1 cellular context compared by ENCODE assay signal in the genomic region with DNA sequence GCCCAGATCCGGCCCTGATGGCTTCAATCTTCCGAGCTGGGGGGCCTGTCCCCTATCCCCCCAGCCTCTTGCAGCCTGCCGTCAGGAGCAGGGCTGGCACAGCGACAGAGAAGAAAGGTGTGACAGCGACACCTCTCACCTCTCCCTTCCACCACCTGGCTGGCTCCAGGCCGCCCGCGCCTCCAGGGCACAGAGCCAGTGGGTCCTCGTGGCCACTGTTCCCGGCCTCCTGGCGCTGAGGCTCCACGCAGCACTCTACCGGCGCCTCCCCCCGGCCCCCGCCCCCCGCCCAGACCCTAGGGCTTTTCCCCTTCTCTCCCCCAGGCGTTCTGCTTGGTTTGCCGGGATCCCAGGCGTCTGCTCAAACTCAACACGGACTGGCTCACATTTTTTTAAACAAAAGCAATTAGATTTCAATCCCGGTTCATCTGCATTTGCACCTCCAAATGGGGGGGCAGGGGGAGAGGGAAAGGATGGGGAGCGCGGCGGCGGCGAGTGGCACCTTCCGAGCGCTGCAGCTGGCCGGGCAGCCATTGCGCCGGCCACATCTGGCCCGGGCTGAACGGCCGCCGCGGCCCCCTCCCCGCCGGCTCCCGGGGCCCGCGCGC.
TF ChIP-seq lines count a peak whose summit lies in the region.

No MANE protein-coding gene starts in this region.

TF ChIP-seq in GM12878, 131 proteins besides CTCF, POLR2A, EP300 and RAD21:
- TF ChIP-seq, protein P1, sequence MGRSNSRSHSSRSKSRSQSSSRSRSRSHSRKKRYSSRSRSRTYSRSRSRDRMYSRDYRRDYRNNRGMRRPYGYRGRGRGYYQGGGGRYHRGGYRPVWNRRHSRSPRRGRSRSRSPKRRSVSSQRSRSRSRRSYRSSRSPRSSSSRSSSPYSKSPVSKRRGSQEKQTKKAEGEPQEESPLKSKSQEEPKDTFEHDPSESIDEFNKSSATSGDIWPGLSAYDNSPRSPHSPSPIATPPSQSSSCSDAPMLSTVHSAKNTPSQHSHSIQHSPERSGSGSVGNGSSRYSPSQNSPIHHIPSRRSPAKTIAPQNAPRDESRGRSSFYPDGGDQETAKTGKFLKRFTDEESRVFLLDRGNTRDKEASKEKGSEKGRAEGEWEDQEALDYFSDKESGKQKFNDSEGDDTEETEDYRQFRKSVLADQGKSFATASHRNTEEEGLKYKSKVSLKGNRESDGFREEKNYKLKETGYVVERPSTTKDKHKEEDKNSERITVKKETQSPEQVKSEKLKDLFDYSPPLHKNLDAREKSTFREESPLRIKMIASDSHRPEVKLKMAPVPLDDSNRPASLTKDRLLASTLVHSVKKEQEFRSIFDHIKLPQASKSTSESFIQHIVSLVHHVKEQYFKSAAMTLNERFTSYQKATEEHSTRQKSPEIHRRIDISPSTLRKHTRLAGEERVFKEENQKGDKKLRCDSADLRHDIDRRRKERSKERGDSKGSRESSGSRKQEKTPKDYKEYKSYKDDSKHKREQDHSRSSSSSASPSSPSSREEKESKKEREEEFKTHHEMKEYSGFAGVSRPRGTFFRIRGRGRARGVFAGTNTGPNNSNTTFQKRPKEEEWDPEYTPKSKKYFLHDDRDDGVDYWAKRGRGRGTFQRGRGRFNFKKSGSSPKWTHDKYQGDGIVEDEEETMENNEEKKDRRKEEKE (IDR thresholded peaks at IDR 0.05) = no peak
- TF ChIP-seq RBBP5 (conservative IDR thresholded peaks at IDR 0.05) (no peak), YY1 (IDR thresholded peaks at IDR 0.05; ENCODE audit: low read depth, low read length) (peak; percentile 67; the same call in 1 of the 2 replicates), WRNIP1 (IDR thresholded peaks at IDR 0.05; ENCODE audit: borderline replicate concordance, low read depth, low read length) (no peak), JUND (IDR thresholded peaks at IDR 0.05; ENCODE audit: low read depth, low read length) (no peak), TCF12 (IDR thresholded peaks at IDR 0.05; ENCODE audit: low read depth, low read length) (0 out of 2 replicates have a peak, but pooled peaks have one; percentile 4), GABPA (IDR thresholded peaks at IDR 0.05; ENCODE audit: low read depth) (no peak), NRF1 (conservative IDR thresholded peaks at IDR 0.05; ENCODE audit: low read depth, low read length) (no peak)
- TF ChIP-seq, protein P2, sequence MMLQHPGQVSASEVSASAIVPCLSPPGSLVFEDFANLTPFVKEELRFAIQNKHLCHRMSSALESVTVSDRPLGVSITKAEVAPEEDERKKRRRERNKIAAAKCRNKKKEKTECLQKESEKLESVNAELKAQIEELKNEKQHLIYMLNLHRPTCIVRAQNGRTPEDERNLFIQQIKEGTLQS (IDR thresholded peaks at IDR 0.05; ENCODE audit: borderline replicate concordance, extremely low read depth, low read depth, low read length) = no peak
